ENCODE assay signal across 1 cellular context in genomic region chr11:46254135-46254491, GRCh38.
A peak's percentile ranks its signal among the peaks of the same experiment; 100 is the strongest.
TF ChIP-seq lines count a peak whose summit lies in the region.

No MANE protein-coding gene starts in this region.

TF ChIP-seq in HepG2, 621 proteins besides CTCF, POLR2A, EP300 and RAD21 (continued from another document and continues in another):
- TF ChIP-seq MLXIP (CRISPR knock-in tag; IDR thresholded peaks at IDR 0.05; ENCODE audit: borderline replicate concordance) (no peak), ZUFSP (CRISPR knock-in tag; IDR thresholded peaks at IDR 0.05; ENCODE audit: borderline replicate concordance) (no peak), KLF12 (CRISPR knock-in tag; IDR thresholded peaks at IDR 0.05; ENCODE audit: borderline replicate concordance) (no peak), ZNF333 (CRISPR knock-in tag; IDR thresholded peaks at IDR 0.05; ENCODE audit: borderline replicate concordance) (no peak), ARID3A (IDR thresholded peaks at IDR 0.05; ENCODE audit: low read depth, low read length) (no peak), PRDM4 (CRISPR knock-in tag; IDR thresholded peaks at IDR 0.05; ENCODE audit: borderline replicate concordance) (no peak), HNF4A (CRISPR knock-in tag; IDR thresholded peaks at IDR 0.05) (peak; percentile 83), HOXA5 (CRISPR knock-in tag; IDR thresholded peaks at IDR 0.05) (no peak), ARID5B (CRISPR knock-in tag; IDR thresholded peaks at IDR 0.05) (peak; percentile 56; the same call in 1 of the 2 replicates), LRRFIP1 (CRISPR knock-in tag; conservative IDR thresholded peaks at IDR 0.05) (no peak), ZNF142 (CRISPR knock-in tag; IDR thresholded peaks at IDR 0.05) (no peak), KDM5B (CRISPR knock-in tag; IDR thresholded peaks at IDR 0.05; ENCODE audit: borderline replicate concordance) (no peak; the same call in 1 of the 2 replicates), CC2D1A (CRISPR knock-in tag; IDR thresholded peaks at IDR 0.05) (no peak), KLF11 (CRISPR knock-in tag; IDR thresholded peaks at IDR 0.05) (no peak), AGO1 (IDR thresholded peaks at IDR 0.05; ENCODE audit: low read depth, low read length, poor library complexity, severe bottlenecking) (no peak), ZBTB21 (CRISPR knock-in tag; IDR thresholded peaks at IDR 0.05) (no peak), CEBPZ (IDR thresholded peaks at IDR 0.05; ENCODE audit: low read length) (no peak), YY1 (IDR thresholded peaks at IDR 0.05; ENCODE audit: insufficient read depth, insufficient replicate concordance, low read depth, low read length) (peak; percentile 30), ELF1 (CRISPR knock-in tag; IDR thresholded peaks at IDR 0.05) (0 out of 2 replicates have a peak, but pooled peaks have one; percentile 43), ZNF703 (CRISPR knock-in tag; IDR thresholded peaks at IDR 0.05; ENCODE audit: borderline replicate concordance) (no peak), ATAD3A (CRISPR knock-in tag; IDR thresholded peaks at IDR 0.05) (no peak), TFDP1 (CRISPR knock-in tag; IDR thresholded peaks at IDR 0.05; ENCODE audit: borderline replicate concordance) (no peak)
